In genomic region chr2:230878599-230878965, GRCh38 we compare ENCODE assay signal across 16 cellular contexts. TPM values are rescaled to one million over a fixed set of nuclear protein-coding genes. Genes with fewer than 3 reads are reported as not detected.
DNase-seq lines count a peak whose midpoint lies in the region; ATAC-seq and TF ChIP-seq lines count a peak whose summit lies in the region.
"Had no signal": no experiment of that assay in that cellular context is flagged by ENCODE, and none has a peak within 500 bp of the region (broad histone marks: within the 10 kb centered on the region; RNA-seq: fewer than 3 reads in every experiment).

No MANE protein-coding gene starts in this region.

- H3K4me1 Mint-ChIP-seq in activated CD8-positive, alpha-beta T cell treated with anti-CD3 and anti-CD28 coated beads for 36 hours (ENCODE audit: low read depth) = peaks cover 50% of the 10 kb centered on the region

- H3K27me3 ChIP-seq in thymus (ENCODE audit: control insufficient read depth, insufficient read depth) (no peaks in the 10 kb centered on the region), brain microvascular endothelial cell (replicated peaks) (no peaks in the 10 kb centered on the region)
- H3K27me3 ChIP-seq: SJSA1 had no signal

- DNase-seq in activated CD4-positive, CD25-positive, alpha-beta regulatory T cell treated with anti-CD3 and anti-CD28 coated beads, Interleukin-2, amount 50 U/mL, for 72 hours = peak; percentile 19
- no peak for DNase-seq in activated CD4-positive, CD25-positive, alpha-beta regulatory T cell (lab: John Stamatoyannopoulos, UW)
- no peak for DNase-seq in activated CD8-positive, alpha-beta T cell treated with anti-CD3 and anti-CD28 coated beads for 36 hours
- DNase-seq in islet precursor cell (peak; percentile 32), cortex of kidney (lab: John Stamatoyannopoulos, UW) (no peak), pons (ENCODE audit: low spot score) (no peak), brain microvascular endothelial cell (no peak)
- DNase-seq: COR-L47, NCI-H774, substantia nigra had no signal

- H3K9me3 Mint-ChIP-seq in activated CD8-positive, alpha-beta T cell treated with anti-CD3 and anti-CD28 coated beads for 36 hours = no peaks in the 10 kb centered on the region
- H3K9me3 Mint-ChIP-seq: activated T-cell treated with anti-CD3 and anti-CD28 coated beads, Interleukin-2, amount 50 U/mL, for 72 hours had no signal

- H3K27me3 Mint-ChIP-seq in activated CD8-positive, alpha-beta T cell treated with anti-CD3 and anti-CD28 coated beads for 36 hours = no peaks in the 10 kb centered on the region

- CTCF ChIA-PET in activated CD8-positive, alpha-beta T cell treated with anti-CD3 and anti-CD28 coated beads for 36 hours (lab: Charles Lee) = interaction anchor here (1.0 to 3.6 kb wide), 11 partner anchors 10 to 175 kb away, joined by 3 to 21 read pairs (median 6); no protein-coding TSS in a partner anchor

- WGBS in thymus = 73% methylated on average over 7 of the region's 7 CpGs

- no peak for ATAC-seq in activated CD8-positive, alpha-beta T cell treated with anti-CD3 and anti-CD28 coated beads for 36 hours

- H3K4me3 ChIP-seq in thymus (ENCODE audit: low read length) (no peak overlapping the region), brain microvascular endothelial cell (ENCODE audit: low read depth, low read length) (no peak overlapping the region)
- H3K4me3 ChIP-seq: SJSA1 had no signal

- H3K27ac ChIP-seq in thymus (ENCODE audit: low read depth) (peak overlapping the region; percentile 74), brain microvascular endothelial cell (no peak overlapping the region)
- H3K27ac ChIP-seq: 22Rv1, SJSA1 had no signal

- H3K36me3 Mint-ChIP-seq in activated CD8-positive, alpha-beta T cell treated with anti-CD3 and anti-CD28 coated beads for 36 hours (ENCODE audit: low read depth) = peaks cover 17% of the 10 kb centered on the region

- H3K36me3 ChIP-seq in thymus (ENCODE audit: control insufficient read depth, insufficient read depth) (peaks cover 59% of the 10 kb centered on the region), brain microvascular endothelial cell (replicated peaks) (peaks cover 15% of the 10 kb centered on the region)

- intact Hi-C loops in activated CD8-positive, alpha-beta T cell treated with anti-CD3 and anti-CD28 coated beads for 36 hours (cut with micrococcal nuclease) = no loop called here

- POLR2A ChIA-PET in activated CD8-positive, alpha-beta T cell treated with anti-CD3 and anti-CD28 coated beads for 36 hours (lab: Charles Lee) = interaction anchor here (0.9 to 2.1 kb wide), 4 partner anchors 12 to 177 kb away, joined by 3 to 8 read pairs (median 4); partner anchors contain the start of gene GPR55

- in situ Hi-C loops in brain microvascular endothelial cell (cut with HindIII; ENCODE audit: low pct_ligation_motif_present, low sequenced_read_pairs) = no loop called here

- H3K9me3 ChIP-seq in thymus (ENCODE audit: control insufficient read depth) = no peaks in the 10 kb centered on the region
- H3K9me3 ChIP-seq: SJSA1 had no signal

- TF ChIP-seq CTCF in activated CD8-positive, alpha-beta T cell treated with anti-CD3 and anti-CD28 coated beads for 36 hours (IDR thresholded peaks at IDR 0.05) = no peak
- no peak for TF ChIP-seq CTCF in brain microvascular endothelial cell (IDR thresholded peaks at IDR 0.05; ENCODE audit: low read depth, low read length, missing control alignments)

- no peak overlapping the region for H3K4me3 Mint-ChIP-seq in activated CD8-positive, alpha-beta T cell treated with anti-CD3 and anti-CD28 coated beads for 36 hours

- peaks cover 19% of the 10 kb centered on the region for H3K4me1 ChIP-seq in thymus (ENCODE audit: control insufficient read depth, insufficient read depth, low read length)
- H3K4me1 ChIP-seq: SJSA1 had no signal

- H3K27ac Mint-ChIP-seq in activated CD8-positive, alpha-beta T cell treated with anti-CD3 and anti-CD28 coated beads for 36 hours = peak overlapping the region; percentile 92
- H3K27ac Mint-ChIP-seq: activated T-cell treated with anti-CD3 and anti-CD28 coated beads, Interleukin-2, amount 50 U/mL, for 72 hours had no signal

RNA-seq across cellular contexts. Expression of gene ITM2C, which starts 13.8 kb away (rescaled TPM):
- total RNA-seq in activated CD8-positive, alpha-beta T cell treated with anti-CD3 and anti-CD28 coated beads for 36 hours = 10 to 100 TPM; 43.2 to 43.4 TPM
- polyA plus RNA-seq in thymus = 79.4 TPM

RNA-seq across cellular contexts. Expression of gene GPR55, which starts 46.5 kb away (rescaled TPM):
- 1 to 10 TPM; 5.0 to 5.3 TPM for total RNA-seq in activated CD8-positive, alpha-beta T cell treated with anti-CD3 and anti-CD28 coated beads for 36 hours
- polyA plus RNA-seq in thymus = 1.9 TPM
- total RNA-seq: endothelial cell of umbilical vein had no signal
- polyA plus RNA-seq: endothelial cell of umbilical vein, neural cell had no signal

Comparison
In these comparisons a context has a peak if more than half of its experiments do, and no peak if none do; other contexts are left out.
1. DNase-seq: peak in activated CD4-positive, CD25-positive, alpha-beta regulatory T cell treated with anti-CD3 and anti-CD28 coated beads, Interleukin-2, amount 50 U/mL, for 72 hours (single experiment) and islet precursor cell (single experiment); none in activated CD4-positive, CD25-positive, alpha-beta regulatory T cell (0 of 4), activated CD8-positive, alpha-beta T cell treated with anti-CD3 and anti-CD28 coated beads for 36 hours (single experiment), cortex of kidney (single experiment), pons (single experiment) and brain microvascular endothelial cell (single experiment).